Comparison of ENCODE assay signal across 15 cellular contexts in the genomic region with DNA sequence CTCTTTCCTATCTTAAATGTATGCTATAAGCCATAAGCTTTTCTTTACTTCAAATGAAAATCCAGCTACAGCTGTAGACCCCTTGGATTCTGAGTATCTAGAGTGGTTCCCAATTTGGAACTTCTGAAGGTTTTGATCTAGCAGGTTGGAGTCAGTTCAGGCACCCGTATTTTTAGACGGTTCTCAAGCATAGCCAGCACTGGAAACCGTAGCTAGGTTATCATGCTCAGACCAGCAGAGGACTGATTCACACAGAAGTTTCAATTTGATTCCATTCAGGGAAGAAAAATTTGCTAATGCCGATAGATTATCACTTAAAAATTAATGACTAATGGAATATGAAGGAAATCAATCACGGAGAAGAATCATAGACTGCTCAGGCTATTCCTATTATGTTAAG. TPM values are rescaled to one million over a fixed set of nuclear protein-coding genes. Genes with fewer than 3 reads are reported as not detected.
DNase-seq lines count a peak whose midpoint lies in the region; ATAC-seq and TF ChIP-seq lines count a peak whose summit lies in the region.
"Had no signal": no experiment of that assay in that cellular context is flagged by ENCODE, and none has a peak within 500 bp of the region (broad histone marks: within the 10 kb centered on the region; RNA-seq: fewer than 3 reads in every experiment).

No MANE protein-coding gene starts in this region.

- no peak overlapping the region for H2AK5ac ChIP-seq in H9 (ENCODE audit: insufficient read length, low read length)

- H2BK5ac ChIP-seq in H9 (ENCODE audit: insufficient read length, low read length) = no peak overlapping the region

- H3K4me1 Mint-ChIP-seq in H9 (peaks cover 22 to 24% of the 10 kb centered on the region in 2 experiments), nephron progenitor cell (no peaks in the 10 kb centered on the region)

- H2BK20ac ChIP-seq in H9 (ENCODE audit: low read depth, low read length, poor library complexity, severe bottlenecking) = no peak overlapping the region

- H3K23ac ChIP-seq in H9 (ENCODE audit: insufficient read length, low read depth, low read length) = no peak overlapping the region

- H3K36me3 Mint-ChIP-seq in H9 (ENCODE audit: insufficient read depth in 1 of 3, low read depth in 3 of 3) (peaks cover 31 to 38% (median 35%) of the 10 kb centered on the region in 3 experiments), nephron progenitor cell (ENCODE audit: low read depth) (peaks cover 78% of the 10 kb centered on the region)
- H3K36me3 Mint-ChIP-seq: CD14-positive monocyte; CD4-positive, alpha-beta memory T cell had no signal

- H3K27ac ChIP-seq in cardiac muscle cell (peak overlapping the region; percentile 4), H9 (ENCODE audit: insufficient read length, low read depth, low read length) (no peak overlapping the region), SK-N-MC (no peak overlapping the region)
- H3K27ac ChIP-seq: BLaER1 had no signal

- H4K20me1 ChIP-seq in H9 (ENCODE audit: control insufficient read depth, insufficient read depth, insufficient read length) = no peaks in the 10 kb centered on the region

- H3K36me3 ChIP-seq in cardiac muscle cell = no peaks in the 10 kb centered on the region
- H3K36me3 ChIP-seq in SK-N-MC (ENCODE audit: insufficient read depth, low read length) = peaks cover 34% of the 10 kb centered on the region

- peaks cover 7 to 8% of the 10 kb centered on the region in 2 experiments; a peak in 3 of 5 replicates for H3K9me3 Mint-ChIP-seq in H9
- peaks cover 11% of the 10 kb centered on the region for H3K9me3 Mint-ChIP-seq in nephron progenitor cell
- H3K9me3 Mint-ChIP-seq: CD14-positive monocyte; CD4-positive, alpha-beta memory T cell had no signal

- WGBS in H9 (ENCODE audit: extremely low coverage, insufficient read length, low lambda C conversion rate) = no CpG with 5 or more reads among the region's 5 CpGs

- peak in 1 of 2 donors; percentile 23 for DNase-seq in cardiac muscle cell (ENCODE audit: low read depth in 1 of 2, low spot score in 1 of 2)
- DNase-seq in Right ventricle myocardium inferior (ENCODE audit: missing footprints) = no peak
- DNase-seq in H9 = no peak
- DNase-seq in SK-N-MC (ENCODE audit: low read depth, low spot score) = no peak
- no peak for DNase-seq in nephron progenitor cell
- no peak for DNase-seq in globus pallidus (ENCODE audit: low spot score)
- DNase-seq: 8988T, DMS153, DMS79, GF-D8 had no signal

- no peak overlapping the region for H3K56ac ChIP-seq in H9 (ENCODE audit: insufficient read length, low read depth, low read length)

- no peak overlapping the region for H3K4ac ChIP-seq in H9 (ENCODE audit: low read depth, low read length)

- no peak overlapping the region for H2BK120ac ChIP-seq in H9 (ENCODE audit: low read depth, low read length, poor library complexity, severe bottlenecking)

- H3K4me3 Mint-ChIP-seq in H9 (no peak overlapping the region; a peak in 1 of 5 replicates), nephron progenitor cell (no peak overlapping the region)
- H3K4me3 Mint-ChIP-seq: CD14-positive monocyte; CD4-positive, alpha-beta memory T cell had no signal

- no peak overlapping the region for H4K5ac ChIP-seq in H9 (ENCODE audit: insufficient read length, low read depth, low read length)

- no peak overlapping the region for H3T11ph ChIP-seq in H9 (ENCODE audit: low read length)

- peaks cover 52% of the 10 kb centered on the region for H3K79me2 ChIP-seq in H9 (ENCODE audit: insufficient read depth, low read length)

- no peak overlapping the region for H4K91ac ChIP-seq in H9 (ENCODE audit: insufficient read length, low read depth, low read length)

- no peak overlapping the region for H2AFZ ChIP-seq in H9 (ENCODE audit: low read length)

- no peaks in the 10 kb centered on the region for H3K23me2 ChIP-seq in H9 (ENCODE audit: insufficient read length, low read depth, low read length, poor library complexity, severe bottlenecking)

- H3K4me1 ChIP-seq in cardiac muscle cell (ENCODE audit: low read depth) (peaks cover 11% of the 10 kb centered on the region), H9 (ENCODE audit: insufficient read depth, low read length) (peaks cover 2% of the 10 kb centered on the region; the same call in 1 of the 2 replicates)

- intact Hi-C loops in Right ventricle myocardium inferior (cut with DNase I) = loop anchor here (10.0 kb wide), 1 partner anchor 411 kb away; no protein-coding TSS in a partner anchor

- no peak overlapping the region for H3K14ac ChIP-seq in H9 (ENCODE audit: insufficient read depth, low read length)

- H4K8ac ChIP-seq in H9 (replicated peaks; ENCODE audit: insufficient read length, low read depth, low read length) = no peak overlapping the region

- H3K27ac Mint-ChIP-seq in H9 (peak overlapping the region in 2 of 3 experiments; percentile 5 to 47; a peak in 2 of 7 replicates), nephron progenitor cell (peak overlapping the region; percentile 8)
- H3K27ac Mint-ChIP-seq: CD14-positive monocyte; CD4-positive, alpha-beta memory T cell had no signal

- H3K9me3 ChIP-seq in cardiac muscle cell (ENCODE audit: low read depth) = no peaks in the 10 kb centered on the region
- no peaks in the 10 kb centered on the region for H3K9me3 ChIP-seq in H9 (ENCODE audit: control insufficient read depth, low read depth, low read length)
- H3K9me3 ChIP-seq in SK-N-MC (ENCODE audit: low read depth, low read length) = no peaks in the 10 kb centered on the region
- H3K9me3 ChIP-seq: HAP-1 had no signal

- no peak overlapping the region for H3K4me2 ChIP-seq in H9 (ENCODE audit: insufficient read depth, insufficient read length, low read length)
- H3K4me2 ChIP-seq: BLaER1 had no signal

- no peak overlapping the region for H2BK12ac ChIP-seq in H9 (ENCODE audit: insufficient read length, low read depth, low read length)

- H3K27me3 ChIP-seq in cardiac muscle cell = no peaks in the 10 kb centered on the region
- H3K27me3 ChIP-seq in H9 (ENCODE audit: insufficient read depth, low read length) = no peaks in the 10 kb centered on the region
- H3K27me3 ChIP-seq: BLaER1 had no signal

- H3K9ac ChIP-seq in H9 (ENCODE audit: extremely low read depth, insufficient read length, low read length) = no peak overlapping the region
- peak overlapping the region; percentile 5 for H3K9ac ChIP-seq in SK-N-MC (ENCODE audit: insufficient read length)
- H3K9ac ChIP-seq: BLaER1 had no signal

- no peaks in the 10 kb centered on the region for H3K27me3 Mint-ChIP-seq in H9 (ENCODE audit: low read depth)
- H3K27me3 Mint-ChIP-seq in nephron progenitor cell (ENCODE audit: low read depth, poor library complexity) = no peaks in the 10 kb centered on the region
- H3K27me3 Mint-ChIP-seq: CD4-positive, alpha-beta memory T cell had no signal

- no peak overlapping the region for H2BK15ac ChIP-seq in H9 (ENCODE audit: low read depth, low read length)

- H3K18ac ChIP-seq in H9 (ENCODE audit: insufficient read length, low read depth, low read length) = no peak overlapping the region

- H3K4me3 ChIP-seq in cardiac muscle cell (no peak overlapping the region), SK-N-MC (no peak overlapping the region)
- H3K4me3 ChIP-seq: BLaER1, HAP-1 had no signal

- H3K79me1 ChIP-seq in H9 (ENCODE audit: insufficient read depth, low read depth, low read length, poor library complexity, severe bottlenecking) = peaks cover 3% of the 10 kb centered on the region

- no peak for TF ChIP-seq CTCF in cardiac muscle cell (IDR thresholded peaks at IDR 0.05; ENCODE audit: low read depth, low read length)
- TF ChIP-seq CTCF in H9 (conservative IDR thresholded peaks at IDR 0.05) = no peak
- no peak for TF ChIP-seq CTCF in nephron progenitor cell (IDR thresholded peaks at IDR 0.05)

- no peak for ATAC-seq in Right ventricle myocardium inferior
- no peak for ATAC-seq in GM18502 (IDR thresholded peaks at IDR 0.05; ENCODE audit: poor library complexity, unreplicated experiment)

RNA-seq across cellular contexts. Expression of gene PPAT, which starts 11.2 kb away (rescaled TPM):
- total RNA-seq in cardiac muscle cell (13.7 and 14.7 TPM in 2 replicates), Right ventricle myocardium inferior (3.1 TPM), H9 (2021) (77.1 and 83.2 TPM in 2 replicates)
- polyA plus RNA-seq in cardiac muscle cell = 21.6 and 27.4 TPM in 2 replicates

RNA-seq across cellular contexts. Expression of gene PAICS, which starts 11.9 kb away (rescaled TPM):
- 65.3 and 67.1 TPM in 2 replicates for total RNA-seq in cardiac muscle cell
- polyA plus RNA-seq in cardiac muscle cell = 115 and 133 TPM in 2 replicates
- 21.3 TPM for total RNA-seq in Right ventricle myocardium inferior
- 391 and 392 TPM in 2 replicates for total RNA-seq in H9 (2021)

RNA-seq across cellular contexts. Expression of gene AASDH, which starts 36.9 kb away (rescaled TPM):
- total RNA-seq in cardiac muscle cell (5.2 and 8.4 TPM in 2 replicates), Right ventricle myocardium inferior (6.5 TPM), H9 (2021) (11.6 and 12.9 TPM in 2 replicates)
- polyA plus RNA-seq in cardiac muscle cell = 13.2 and 15.7 TPM in 2 replicates

RNA-seq across cellular contexts. Expression of gene SRP72, which starts 43.2 kb away (rescaled TPM):
- total RNA-seq in cardiac muscle cell = 35.3 and 46.9 TPM in 2 replicates
- 87.1 and 104 TPM in 2 replicates for polyA plus RNA-seq in cardiac muscle cell
- 32.4 TPM for total RNA-seq in Right ventricle myocardium inferior
- total RNA-seq in H9 (2021) = 140 and 141 TPM in 2 replicates
